In genomic region chr10:99963467-99964165, GRCh38 we compare ENCODE assay signal across 8 cellular contexts. TPM values are rescaled to one million over a fixed set of nuclear protein-coding genes. Genes with fewer than 3 reads are reported as not detected.
DNase-seq lines count a peak whose midpoint lies in the region; ATAC-seq, FAIRE-seq and TF ChIP-seq lines count a peak whose summit lies in the region.
"Not testable (repeated sequence)": the region's sequence is repeated elsewhere in the genome, so short reads cannot be mapped to it uniquely, and the experiment has no call there.

No MANE protein-coding gene starts in this region.

- H3K4me3 ChIP-seq in Panc1 (ENCODE audit: low read depth in 2 of 2, low read length in 2 of 2); K562; fibroblast of lung (replicated peaks in 1 of 4; ENCODE audit: control extremely low read depth in 1 of 4, insufficient read depth in 1 of 4, low read depth in 3 of 4, low read length in 4 of 4); right cardiac atrium (ENCODE audit: low read length); mucosa of descending colon; vagina: not testable (repeated sequence)

- TF ChIP-seq EP300 in K562 (IDR thresholded peaks at IDR 0.05; ENCODE audit: low read length): not testable (repeated sequence)

- ATAC-seq in Panc1: peak; percentile 76
- not testable (repeated sequence) for ATAC-seq in K562
- ATAC-seq in right cardiac atrium: peak; percentile 62 to 90
- peak; percentile 64 for ATAC-seq in mucosa of descending colon
- peak; percentile 85 for ATAC-seq in sciatic nerve

- H3K4me1 ChIP-seq in Panc1 (ENCODE audit: control insufficient read depth, insufficient read depth, low read length) (peaks cover 43% of the 10 kb centered on the region), fibroblast of lung (ENCODE audit: control insufficient read depth, extremely low read depth, insufficient read depth, low read length) (peaks cover 14% of the 10 kb centered on the region), vagina (peaks cover 26% of the 10 kb centered on the region)
- not testable (repeated sequence) for H3K4me1 ChIP-seq in K562 (replicated peaks in 1 of 2; ENCODE audit: control insufficient read depth in 2 of 2, insufficient read depth in 2 of 2, low read length in 2 of 2); right cardiac atrium (ENCODE audit: control insufficient read depth, insufficient read depth, low read length); mucosa of descending colon (ENCODE audit: low read depth)

- intact Hi-C loops in Panc1 (cut with micrococcal nuclease; ENCODE audit: unreplicated experiment); K562 (cut with micrococcal nuclease); right cardiac atrium (cut with DNase I); mucosa of descending colon (cut with DNase I, micrococcal nuclease); sciatic nerve (cut with DNase I); vagina (cut with DNase I): not testable (repeated sequence)

- in situ Hi-C loops in Panc1 (cut with HindIII; ENCODE audit: low pct_unique_long_range_greater_than_20kb, low sequenced_read_pairs); K562 (cut with MboI): not testable (repeated sequence)

- WGBS in K562 (ENCODE audit: insufficient coverage, low coverage, missing lambda C conversion rate): 83% methylated on average over 1 of the region's 7 CpGs
- WGBS in right cardiac atrium: 67% methylated on average over 4 of the region's 7 CpGs

- not testable (repeated sequence) for H4K20me1 ChIP-seq in K562 (replicated peaks; ENCODE audit: control insufficient read depth, insufficient read depth, low read length); fibroblast of lung (ENCODE audit: control insufficient read depth, extremely low read depth, insufficient read depth, low read length)

- not testable (repeated sequence) for H3K9me3 ChIP-seq in Panc1 (ENCODE audit: control insufficient read depth, insufficient read depth, low read depth, low read length); K562 (replicated peaks; ENCODE audit: control insufficient read depth, insufficient read depth, low read depth, low read length); fibroblast of lung (ENCODE audit: control insufficient read depth, insufficient read depth, low read depth, low read length); right cardiac atrium (ENCODE audit: control insufficient read depth, low read length); mucosa of descending colon; vagina

- POLR2A ChIA-PET in Panc1 (lab: Charles Lee); K562 (lab: Yijun Ruan, JAX): not testable (repeated sequence)

- not testable (repeated sequence) for H3K27me3 ChIP-seq in Panc1 (ENCODE audit: control insufficient read depth, insufficient read depth, low read length); K562 (ENCODE audit: control insufficient read depth in 2 of 2, insufficient read depth in 2 of 2, low read length in 2 of 2); fibroblast of lung (ENCODE audit: control insufficient read depth, insufficient read depth, low read length); right cardiac atrium (ENCODE audit: control insufficient read depth, insufficient read depth); vagina

- H3K9ac ChIP-seq in K562 (ENCODE audit: insufficient read depth in 1 of 2, low read depth in 2 of 2, low read length in 2 of 2); fibroblast of lung (ENCODE audit: insufficient read depth, low read length): not testable (repeated sequence)

- FAIRE-seq in H54 (lab: Jason Lieb, UNC) (peak; percentile 98), K562 (lab: Jason Lieb, UNC) (peak; percentile 85)

- CTCF ChIA-PET in Panc1 (lab: Charles Lee); K562 (lab: Yijun Ruan, JAX; ENCODE audit: low intra/inter-chr PET ratio): not testable (repeated sequence)

- H3K36me3 ChIP-seq in Panc1 (ENCODE audit: control insufficient read depth, insufficient read depth, low read length); K562 (ENCODE audit: control insufficient read depth, insufficient read depth, low read length); fibroblast of lung (ENCODE audit: control insufficient read depth, insufficient read depth, low read length); mucosa of descending colon (ENCODE audit: low read depth): not testable (repeated sequence)
- H3K36me3 ChIP-seq in vagina: peaks cover 0 to 15% of the 10 kb centered on the region in 2 donors

- not testable (repeated sequence) for H2AFZ ChIP-seq in K562 (ENCODE audit: low read depth, low read length); fibroblast of lung (ENCODE audit: low read length)

- H3K79me2 ChIP-seq in K562 (ENCODE audit: control insufficient read depth, insufficient read depth, low read length): not testable (repeated sequence)
- H3K79me2 ChIP-seq in fibroblast of lung (ENCODE audit: control insufficient read depth, insufficient read depth, low read length): peaks cover 15% of the 10 kb centered on the region

- not testable (repeated sequence) for TF ChIP-seq CTCF in Panc1 (IDR thresholded peaks at IDR 0.05); K562 (IDR thresholded peaks at IDR 0.05 in 2 of 3, conservative IDR thresholded peaks at IDR 0.05 in 1 of 3; ENCODE audit: insufficient read depth in 2 of 3, low read depth in 1 of 3, low read length in 3 of 3); fibroblast of lung (conservative IDR thresholded peaks at IDR 0.05 in 1 of 2, IDR thresholded peaks at IDR 0.05 in 1 of 2; ENCODE audit: low read depth in 1 of 2, low read length in 2 of 2); mucosa of descending colon (IDR thresholded peaks at IDR 0.05); vagina (IDR thresholded peaks at IDR 0.05)

- TF ChIP-seq RAD21 in K562 (CRISPR knock-in tag; conservative IDR thresholded peaks at IDR 0.05 in 1 of 2, IDR thresholded peaks at IDR 0.05 in 1 of 2): not testable (repeated sequence)

- not testable (repeated sequence) for DNase-seq in H54 (ENCODE audit: insufficient read length, low spot score); Panc1 (ENCODE audit: low read depth, low spot score); K562 (ENCODE audit: extremely low read depth in 1 of 4, low spot score in 3 of 4); fibroblast of lung (ENCODE audit: low read depth in 2 of 2); right cardiac atrium; mucosa of descending colon; sciatic nerve (ENCODE audit: low spot score); vagina (ENCODE audit: extremely low spot score in 2 of 2)

- TF ChIP-seq POLR2A in H54 (IDR thresholded peaks at IDR 0.05; ENCODE audit: low read depth, low read length); K562 (conservative IDR thresholded peaks at IDR 0.05); vagina (IDR thresholded peaks at IDR 0.05): not testable (repeated sequence)

- H3K27ac ChIP-seq in Panc1 (ENCODE audit: low read length) (peak overlapping the region; percentile 77), fibroblast of lung (ENCODE audit: insufficient read depth, low read length) (peak overlapping the region; percentile 32), vagina (peak overlapping the region; percentile 50)
- H3K27ac ChIP-seq in K562 (ENCODE audit: extremely low read depth, low read depth, low read length); right cardiac atrium (ENCODE audit: low read length): not testable (repeated sequence)

- not testable (repeated sequence) for BruUV-seq in Panc1 (replicated peaks; lab: Mats Ljungman, UMichigan); K562 (replicated peaks; lab: Mats Ljungman, UMichigan)

- not testable (repeated sequence) for H3K4me2 ChIP-seq in K562 (ENCODE audit: insufficient read depth, low read length); fibroblast of lung (ENCODE audit: extremely low read depth, insufficient read depth, low read length)

- not testable (repeated sequence) for H3K9me1 ChIP-seq in K562 (ENCODE audit: control insufficient read depth, insufficient read depth, low read length)

RNA-seq across cellular contexts. Expression of gene DNMBP, which starts 46.1 kb away (rescaled TPM):
- 39.3 TPM for total RNA-seq in Panc1 (2021; ENCODE audit: unreplicated experiment)
- 21.7 TPM for polyA plus RNA-seq in Panc1 (2012; ENCODE audit: insufficient read length)
- 9.9 and 13.0 TPM in 2 replicates for total RNA-seq in K562 (2011; cell fraction: chromatin; rRNA removed; ENCODE audit: low replicate concordance)
- total RNA-seq in K562 (2011; cell fraction: nucleolus; rRNA removed): 4.3 and 4.8 TPM in 2 replicates
- total RNA-seq in K562 (2011; cell fraction: nucleoplasm; rRNA removed): 5.6 and 6.0 TPM in 2 replicates
- 1.8 and 1.9 TPM in 2 replicates for total RNA-seq in K562 (2014; rRNA removed)
- 2.1 and 2.2 TPM in 2 replicates for total RNA-seq in K562 (2014; rRNA removed; fragmentation: Illumina TruSeq; extraction: Trizol)
- total RNA-seq in K562 (2015; rRNA removed; fragmentation: Illumina TruSeq; extraction: Trizol): 2.8 and 3.2 TPM in 2 replicates
- 3.2 and 3.5 TPM in 2 replicates for total RNA-seq in K562 (2021)
- 2.1 and 3.2 TPM in 2 replicates for polyA plus RNA-seq in K562 (2011; rRNA removed)
- polyA plus RNA-seq in K562 (2011; cell fraction: cytosol; rRNA removed): 1.8 and 3.2 TPM in 2 replicates
- 3.3 and 3.7 TPM in 2 replicates for polyA plus RNA-seq in K562 (2011; cell fraction: nucleus; rRNA removed)
- 2.6 and 3.5 TPM in 2 replicates for polyA plus RNA-seq in K562 (2012)
- 3.1 and 3.7 TPM in 2 replicates for polyA plus RNA-seq in K562 (2014; fragmentation: Illumina TruSeq; extraction: Trizol)
- 1 to 10 TPM in 1 of 2 experiments, under 1 TPM in 1; 0.83 to 1.1 TPM for polyA plus RNA-seq in K562 (2014; fragmentation: Nextera tagmentation; extraction: Ambion mirVana)
- polyA plus RNA-seq in K562 (2014; rRNA removed): 1.8 and 2.3 TPM in 2 replicates
- polyA minus RNA-seq in K562 (2011; rRNA and poly(A)+ RNA removed): 3.6 and 5.0 TPM in 2 replicates
- polyA minus RNA-seq in K562 (2011; cell fraction: cytosol; rRNA and poly(A)+ RNA removed): 2.9 and 3.6 TPM in 2 replicates
- 2.8 and 5.0 TPM in 2 replicates for polyA minus RNA-seq in K562 (2011; cell fraction: nucleus; rRNA and poly(A)+ RNA removed)
- 5.9 and 12.9 TPM in 2 replicates for total RNA-seq in fibroblast of lung
- polyA plus RNA-seq in fibroblast of lung: 17.6 and 21.2 TPM in 2 replicates
- polyA plus RNA-seq in fibroblast of lung (2012): 11.3 and 15.0 TPM in 2 replicates
- polyA minus RNA-seq in fibroblast of lung (ENCODE audit: low replicate concordance): 13.8 and 16.1 TPM in 2 replicates
- total RNA-seq in right cardiac atrium: 10 to 100 TPM in 1 of 4 donors, 1 to 10 TPM in 3; 7.6 to 10.0 (median 8.0) TPM
- polyA plus RNA-seq in right cardiac atrium: 5.5 TPM
- 10 to 100 TPM; 37.1 to 60.0 (median 48.3) TPM for total RNA-seq in mucosa of descending colon
- 26.8 TPM for total RNA-seq in sciatic nerve
- 31.9 TPM for total RNA-seq in vagina
